In the genomic region with DNA sequence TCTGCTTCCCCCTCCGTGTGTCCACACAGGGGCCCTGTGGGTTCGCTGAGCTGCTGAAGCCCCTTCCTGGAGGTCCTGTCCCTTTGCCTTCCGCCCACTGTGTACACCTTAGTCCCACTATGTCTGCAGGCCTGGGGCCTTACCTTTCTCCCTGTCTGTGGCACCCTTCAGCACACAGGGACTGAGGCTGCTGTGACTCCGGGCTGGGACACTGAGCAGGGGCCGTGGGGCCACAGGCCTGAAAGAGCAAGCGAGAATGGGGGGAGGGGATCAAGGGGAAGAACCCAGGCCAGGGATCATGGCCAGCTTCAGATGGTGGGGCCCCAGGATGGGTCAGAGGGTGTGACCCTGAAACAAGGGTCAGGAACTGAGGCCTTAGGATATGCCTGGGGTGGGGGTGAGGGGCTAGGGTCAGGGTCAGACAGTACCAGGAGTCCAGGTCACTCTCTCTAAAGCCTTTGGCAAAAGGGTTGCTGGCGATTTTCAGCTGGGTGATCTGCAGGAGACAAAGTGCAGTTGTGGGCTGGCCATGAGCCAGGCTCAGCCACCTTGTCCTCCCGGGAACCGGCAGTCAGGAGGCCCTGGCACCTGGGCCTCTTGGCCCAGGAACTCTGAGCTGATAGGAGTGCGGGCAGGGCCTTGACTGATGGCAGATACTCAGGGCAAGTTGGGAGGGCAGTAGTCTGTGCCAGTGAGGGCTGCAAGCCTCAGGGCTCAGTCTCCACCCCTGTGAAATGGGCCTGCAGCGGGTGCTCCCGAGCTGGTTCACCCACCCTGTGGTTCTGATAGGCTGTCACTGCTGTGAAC, we compare ENCODE assay signal across 9 cellular contexts. TPM values are rescaled to one million over a fixed set of nuclear protein-coding genes. Genes with fewer than 3 reads are reported as not detected.
DNase-seq lines count a peak whose midpoint lies in the region; ATAC-seq, FAIRE-seq and TF ChIP-seq lines count a peak whose summit lies in the region.
"Had no signal": no experiment of that assay in that cellular context is flagged by ENCODE, and none has a peak within 500 bp of the region (broad histone marks: within the 10 kb centered on the region; RNA-seq: fewer than 3 reads in every experiment).

No MANE protein-coding gene starts in this region.

- H2AK5ac ChIP-seq in neuronal stem cell (ENCODE audit: low read depth, low read length): peak overlapping the region; percentile 97

- no peaks in the 10 kb centered on the region for H3K27me3 Mint-ChIP-seq in central memory CD8-positive, alpha-beta T cell

- H3K9ac ChIP-seq in neuronal stem cell (ENCODE audit: low read depth, low read length, poor library complexity): no peak overlapping the region

- no peak for TF ChIP-seq CTCF in D721Med (IDR thresholded peaks at IDR 0.05; ENCODE audit: insufficient read depth, missing control alignments)

- H4K91ac ChIP-seq in neuronal stem cell (ENCODE audit: low read depth, low read length, poor library complexity): no peak overlapping the region

- DNase-seq in HuH-7.5 (ENCODE audit: low spot score): peak; percentile 89
- DNase-seq in central memory CD8-positive, alpha-beta T cell (ENCODE audit: low spot score in 2 of 2): no peak
- DNase-seq in neuronal stem cell (ENCODE audit: low spot score): no peak
- no peak for DNase-seq in ureter (ENCODE audit: low spot score)
- DNase-seq in AG08395 (ENCODE audit: low spot score): no peak
- DNase-seq in D721Med (ENCODE audit: insufficient read length, low spot score): no peak
- DNase-seq: substantia nigra had no signal

- H3K4me3 Mint-ChIP-seq in central memory CD8-positive, alpha-beta T cell: peak overlapping the region; percentile 54

- H2BK120ac ChIP-seq in neuronal stem cell (ENCODE audit: low read depth, low read length): no peak overlapping the region

- WGBS in neuronal stem cell (ENCODE audit: extremely low coverage in 2 of 2, insufficient read length in 2 of 2, insufficient replicate concordance in 1 of 2), 2 donors: no CpG with 5 or more reads among the region's 12 CpGs

- H3K4me3 ChIP-seq in neuronal stem cell (ENCODE audit: low read length in 2 of 2): no peak overlapping the region

- H3K27me3 ChIP-seq in neuronal stem cell (ENCODE audit: control insufficient read depth in 3 of 3, insufficient read depth in 3 of 3, low read depth in 1 of 3, low read length in 3 of 3): no peaks in the 10 kb centered on the region

- H3K79me1 ChIP-seq in neuronal stem cell (ENCODE audit: low read depth, low read length): no peaks in the 10 kb centered on the region

- peak overlapping the region; percentile 60 for H2BK15ac ChIP-seq in neuronal stem cell (ENCODE audit: low read length)

- peaks cover 8 to 18% of the 10 kb centered on the region in 2 donors for H3K4me1 ChIP-seq in neuronal stem cell (ENCODE audit: control insufficient read depth in 2 of 2, insufficient read depth in 1 of 2, low read depth in 1 of 2, low read length in 2 of 2)

- H3K36me3 ChIP-seq in neuronal stem cell (replicated peaks in 1 of 2; ENCODE audit: control insufficient read depth in 2 of 2, insufficient read depth in 2 of 2, low read length in 2 of 2): peaks cover 3% of the 10 kb centered on the region in 2 donors

- ATAC-seq in central memory CD8-positive, alpha-beta T cell (replicated peaks; ENCODE audit: extremely low read depth, poor library complexity, severe bottlenecking): no peak

- peak overlapping the region; percentile 4 for H2BK12ac ChIP-seq in neuronal stem cell (ENCODE audit: low read length)

- H3K36me3 Mint-ChIP-seq in central memory CD8-positive, alpha-beta T cell (ENCODE audit: insufficient read depth): peaks cover 3% of the 10 kb centered on the region

- no peaks in the 10 kb centered on the region for H3K9me3 ChIP-seq in neuronal stem cell (replicated peaks in 1 of 2; ENCODE audit: control insufficient read depth in 2 of 2, insufficient read depth in 1 of 2, low read depth in 1 of 2, low read length in 2 of 2)

- H3K4me2 ChIP-seq in neuronal stem cell (ENCODE audit: insufficient read depth, low read length, poor library complexity, severe bottlenecking): no peak overlapping the region

- H2BK5ac ChIP-seq in neuronal stem cell (ENCODE audit: low read length): no peak overlapping the region

- H3K27ac Mint-ChIP-seq in central memory CD8-positive, alpha-beta T cell (ENCODE audit: low read depth): no peak overlapping the region

- FAIRE-seq in D721Med (lab: Jason Lieb, UNC): no peak

- H3K4me1 Mint-ChIP-seq in central memory CD8-positive, alpha-beta T cell: peaks cover 9% of the 10 kb centered on the region

- no peak overlapping the region for H3K23ac ChIP-seq in neuronal stem cell (ENCODE audit: low read depth, low read length, poor library complexity)

- H4K8ac ChIP-seq in neuronal stem cell (ENCODE audit: low read depth, low read length): no peak overlapping the region

- H3K9me3 Mint-ChIP-seq in central memory CD8-positive, alpha-beta T cell: no peaks in the 10 kb centered on the region

- H3K14ac ChIP-seq in neuronal stem cell (ENCODE audit: low read length): peak overlapping the region; percentile 32

- H3K4ac ChIP-seq in neuronal stem cell (ENCODE audit: low read length): no peak overlapping the region

- peak overlapping the region; percentile 82 for H3K18ac ChIP-seq in neuronal stem cell (ENCODE audit: low read length)

- H3K27ac ChIP-seq in neuronal stem cell (replicated peaks; ENCODE audit: low read length): no peak overlapping the region
- H3K27ac ChIP-seq: HL-60 had no signal

- H2AFZ ChIP-seq in neuronal stem cell (ENCODE audit: low read length): no peak overlapping the region

RNA-seq across cellular contexts. Expression of a gene that starts 2.6 kb away (rescaled TPM):
- polyA plus RNA-seq in neuronal stem cell (2013, experiment 1 of 2): 7.6 TPM
- 6.7 TPM for polyA plus RNA-seq in neuronal stem cell (2013, experiment 2 of 2)
- 6.9 TPM for total RNA-seq in ureter

RNA-seq across cellular contexts. Expression of a gene that starts 7.2 kb away (rescaled TPM):
- 0.04 TPM for polyA plus RNA-seq in neuronal stem cell (2013, experiment 1 of 2)
- polyA plus RNA-seq in neuronal stem cell (2013, experiment 2 of 2): 0.03 TPM
- total RNA-seq in ureter: not detected
- total RNA-seq: glomerular endothelial cell had no signal

RNA-seq across cellular contexts. Expression of a gene that starts 18.2 kb away (rescaled TPM):
- polyA plus RNA-seq in neuronal stem cell (2013, experiment 1 of 2): not detected
- not detected for polyA plus RNA-seq in neuronal stem cell (2013, experiment 2 of 2)
- 0.29 TPM for total RNA-seq in ureter
- total RNA-seq: glomerular endothelial cell had no signal

RNA-seq across cellular contexts. Expression of a gene that starts 25.6 kb away (rescaled TPM):
- polyA plus RNA-seq in neuronal stem cell (2013, experiment 1 of 2): 71.8 TPM
- 67.2 TPM for polyA plus RNA-seq in neuronal stem cell (2013, experiment 2 of 2)
- 199 TPM for total RNA-seq in ureter

RNA-seq across cellular contexts. Expression of a gene that starts 42.0 kb away (rescaled TPM):
- not detected for polyA plus RNA-seq in neuronal stem cell (2013, experiment 1 of 2)
- not detected for polyA plus RNA-seq in neuronal stem cell (2013, experiment 2 of 2)
- total RNA-seq in ureter: 85.9 TPM
- total RNA-seq: glomerular endothelial cell had no signal
